ENCODE assay signal across 8 cellular contexts in genomic region chr11:19240420-19241259, GRCh38. TPM values are rescaled to one million over a fixed set of nuclear protein-coding genes. Genes with fewer than 3 reads are reported as not detected.
A peak's percentile ranks its signal among the peaks of the same experiment; 100 is the strongest.
DNase-seq lines count a peak whose midpoint lies in the region; ATAC-seq, FAIRE-seq and TF ChIP-seq lines count a peak whose summit lies in the region.

E2F8 (minus strand) TSS chr11:19240945; CDS start chr11:19240121, 824 bp downstream.

- TF ChIP-seq EP300 in H1 (IDR thresholded peaks at IDR 0.05; ENCODE audit: borderline replicate concordance in 1 of 2, low read depth in 2 of 2, low read length in 2 of 2): no peak

- H3K4me3 ChIP-seq in H1 (ENCODE audit: extremely low read depth in 1 of 4, insufficient read depth in 2 of 4, low read depth in 3 of 4, low read length in 4 of 4) (peak within 1 kb of the TSS; percentile 74 to 88 (median 80)), mesendoderm (ENCODE audit: low read length) (peak within 1 kb of the TSS; percentile 91)

- no peak within 1 kb of the TSS for H2BK120ac ChIP-seq in H1 (replicated peaks; ENCODE audit: low read depth, low read length)
- no peak within 1 kb of the TSS for H2BK120ac ChIP-seq in mesendoderm (ENCODE audit: low read depth, low read length)

- CTCF ChIA-PET in H1 (lab: Charles Lee; ENCODE audit: partially characterized antibody): interaction anchor here (0.6 kb wide), 1 partner anchor 20 kb away, joined by 3 read pairs; no protein-coding TSS in a partner anchor

- no peak for TF ChIP-seq CTCF in H1 (IDR thresholded peaks at IDR 0.05; ENCODE audit: control extremely low read depth in 1 of 3, insufficient read depth in 1 of 3, low read depth in 1 of 3, low read length in 3 of 3)

- H3K9me3 ChIP-seq in H1 (ENCODE audit: insufficient read depth in 2 of 2, low read depth in 1 of 2, low read length in 1 of 2): no peaks in the 10 kb centered on the region

- FAIRE-seq in H1 (lab: Jason Lieb, UNC): no peak

- TF ChIP-seq RAD21 in H1 (IDR thresholded peaks at IDR 0.05 in 1 of 2, conservative IDR thresholded peaks at IDR 0.05 in 1 of 2; ENCODE audit: low read depth in 2 of 2, low read length in 2 of 2): no peak

- H3K23me2 ChIP-seq in H1 (ENCODE audit: low read depth, low read length): peaks cover 13% of the 10 kb centered on the region

- peak; percentile 96 for DNase-seq in COLO668 (lab: John Stamatoyannopoulos, UW; ENCODE audit: unreplicated experiment)
- DNase-seq in HT1080 (ENCODE audit: low read depth): peak; percentile 95
- peak; percentile 94 to 95 for DNase-seq in NOMO-1 (lab: John Stamatoyannopoulos, UW; ENCODE audit: unreplicated experiment in 2 of 2)
- DNase-seq in activated CD8-positive, alpha-beta memory T cell treated with anti-CD3 and anti-CD28 coated beads for 24 hours: peak; percentile 92
- DNase-seq in H1 (ENCODE audit: low read depth in 1 of 2, low spot score in 2 of 2): peak; percentile 80 to 96
- peak; percentile 99 for DNase-seq in mesendoderm
- peak; percentile 67 for DNase-seq in stimulated activated CD8-positive, alpha-beta memory T cell treated with anti-CD3 and anti-CD28 coated beads, Interleukin-12 subunit alpha, Interleukin-12 subunit beta, amount 100 ng/mL, for 4 hours (ENCODE audit: low read depth)

- peak within 1 kb of the TSS; percentile 43 for H3K56ac ChIP-seq in H1 (replicated peaks; ENCODE audit: insufficient read length, low read depth, low read length)
- H3K56ac ChIP-seq in mesendoderm (ENCODE audit: low read length): peak within 1 kb of the TSS; percentile 94

- H3K18ac ChIP-seq in H1 (ENCODE audit: extremely low read depth, low read length): peak within 1 kb of the TSS; percentile 91
- peak within 1 kb of the TSS; percentile 86 for H3K18ac ChIP-seq in mesendoderm (ENCODE audit: low read length)

- peak within 1 kb of the TSS; percentile 65; the same call in 1 of the 2 replicates for H3K27ac ChIP-seq in H1 (ENCODE audit: low read depth, low read length)
- peak within 1 kb of the TSS; percentile 63 for H3K27ac ChIP-seq in mesendoderm (ENCODE audit: low read depth, low read length)

- peak in 1 of 2 experiments; percentile 33; a peak in 1 of 3 replicates for TF ChIP-seq POLR2A in H1 (IDR thresholded peaks at IDR 0.05; ENCODE audit: control extremely low read depth in 1 of 2, low read depth in 2 of 2, low read length in 2 of 2)

- peaks cover 0 to 2% of the 10 kb centered on the region in 2 experiments for H4K20me1 ChIP-seq in H1 (replicated peaks in 1 of 2; ENCODE audit: control insufficient read depth in 1 of 2, insufficient read depth in 2 of 2, low read length in 2 of 2)

- ATAC-seq in GM21367 (IDR thresholded peaks at IDR 0.05; ENCODE audit: unreplicated experiment): peak; percentile 86

- H3K23ac ChIP-seq in H1 (ENCODE audit: insufficient read length) (no peak within 1 kb of the TSS), mesendoderm (ENCODE audit: low read length) (no peak within 1 kb of the TSS)

- no peak within 1 kb of the TSS for H2BK12ac ChIP-seq in H1 (ENCODE audit: low read depth, low read length)

- peak within 1 kb of the TSS; percentile 94 to 100 for H3K4me2 ChIP-seq in H1 (ENCODE audit: insufficient read depth in 1 of 2, low read depth in 2 of 2, low read length in 2 of 2)
- peak within 1 kb of the TSS; percentile 97 for H3K4me2 ChIP-seq in mesendoderm (ENCODE audit: low read length)

- H3K79me2 ChIP-seq in H1 (ENCODE audit: control insufficient read depth in 1 of 2, insufficient read depth in 2 of 2, low read length in 2 of 2) (no peaks in the 10 kb centered on the region), mesendoderm (ENCODE audit: control insufficient read depth, insufficient read depth, low read length) (peaks cover 2% of the 10 kb centered on the region)

- H4K5ac ChIP-seq in H1 (ENCODE audit: insufficient read length, low read depth, low read length) (no peak within 1 kb of the TSS), mesendoderm (ENCODE audit: low read length) (no peak within 1 kb of the TSS)

- H2BK5ac ChIP-seq in H1 (ENCODE audit: low read depth, low read length) (no peak within 1 kb of the TSS), mesendoderm (ENCODE audit: low read length) (peak within 1 kb of the TSS; percentile 75)

- 3% methylated on average over 36 of the region's 59 CpGs; no CpG with 5 or more reads in 1 of the 2 experiments for WGBS in H1 (ENCODE audit: extremely low coverage in 1 of 2, insufficient coverage in 1 of 2, insufficient read length in 1 of 2, insufficient replicate concordance in 2 of 2, low coverage in 1 of 2, low lambda C conversion rate in 2 of 2, missing lambda C conversion rate in 1 of 2), 2 experiments
- no CpG with 5 or more reads among the region's 59 CpGs for WGBS in mesendoderm (ENCODE audit: extremely low coverage, insufficient coverage, low lambda C conversion rate)

- POLR2A ChIA-PET in H1 (lab: Charles Lee; ENCODE audit: partially characterized antibody): interaction anchor here (0.8 to 1.4 kb wide), 7 partner anchors 13 to 169 kb away, joined by 3 to 4 read pairs (median 3); no protein-coding TSS in a partner anchor

- H3K4ac ChIP-seq in H1 (replicated peaks; ENCODE audit: insufficient read length, low read depth, low read length) (no peak within 1 kb of the TSS), mesendoderm (ENCODE audit: low read depth, low read length) (peak within 1 kb of the TSS; percentile 94)

- H3K79me1 ChIP-seq in H1 (ENCODE audit: low read depth, low read length) (no peaks in the 10 kb centered on the region), mesendoderm (ENCODE audit: low read length) (peaks cover 2% of the 10 kb centered on the region)

- peak within 1 kb of the TSS; percentile 90 for H2AFZ ChIP-seq in H1 (ENCODE audit: low read length)

- peak within 1 kb of the TSS; percentile 62 to 94 (median 72) for H3K9ac ChIP-seq in H1 (replicated peaks in 1 of 4; ENCODE audit: extremely low read depth in 1 of 4, low read depth in 3 of 4, low read length in 3 of 4)
- H3K9ac ChIP-seq in mesendoderm (ENCODE audit: low read length): peak within 1 kb of the TSS; percentile 91

- H4K91ac ChIP-seq in H1 (replicated peaks; ENCODE audit: insufficient read length, low read length): no peak within 1 kb of the TSS

- H3K14ac ChIP-seq in H1 (ENCODE audit: insufficient read length): no peak within 1 kb of the TSS

- peaks cover 9 to 28% (median 20%) of the 10 kb centered on the region in 4 experiments for H3K27me3 ChIP-seq in H1 (replicated peaks in 1 of 4; ENCODE audit: control insufficient read depth in 3 of 4, extremely low read depth in 1 of 4, insufficient read depth in 3 of 4, low read length in 3 of 4)
- H3K27me3 ChIP-seq in mesendoderm (ENCODE audit: insufficient read depth, low read length, poor library complexity): peaks cover 3% of the 10 kb centered on the region

- H3K36me3 ChIP-seq in H1 (ENCODE audit: control insufficient read depth in 2 of 4, insufficient read depth in 4 of 4, low read length in 3 of 4): peaks cover 0 to 10% (median 8%) of the 10 kb centered on the region in 4 experiments; a peak in 4 of 8 replicates
- peaks cover 5% of the 10 kb centered on the region for H3K36me3 ChIP-seq in mesendoderm (ENCODE audit: control insufficient read depth, insufficient read depth, low read length)

- H3K4me1 ChIP-seq in H1 (replicated peaks in 1 of 4; ENCODE audit: control insufficient read depth in 3 of 4, insufficient read depth in 4 of 4, low read length in 3 of 4): peaks cover 0 to 7% (median 3%) of the 10 kb centered on the region in 4 experiments; a peak in 3 of 7 replicates
- no peaks in the 10 kb centered on the region for H3K4me1 ChIP-seq in mesendoderm (ENCODE audit: control insufficient read depth, low read depth, low read length)

- H2AK5ac ChIP-seq in H1 (ENCODE audit: low read depth, low read length): no peak within 1 kb of the TSS
- no peak within 1 kb of the TSS for H2AK5ac ChIP-seq in mesendoderm (ENCODE audit: low read length)

- peak within 1 kb of the TSS; percentile 81; the same call in 1 of the 2 replicates for H2BK15ac ChIP-seq in H1 (ENCODE audit: low read length)
- no peak within 1 kb of the TSS for H2BK15ac ChIP-seq in mesendoderm (replicated peaks; ENCODE audit: low read depth)

- no peak within 1 kb of the TSS for H4K8ac ChIP-seq in H1 (ENCODE audit: extremely low read depth, insufficient read depth, low read length)
- no peak within 1 kb of the TSS for H4K8ac ChIP-seq in mesendoderm (ENCODE audit: low read depth, low read length)

- no peak within 1 kb of the TSS for H2BK20ac ChIP-seq in H1 (ENCODE audit: low read length)

TF ChIP-seq in H1, 55 proteins besides CTCF, POLR2A, EP300 and RAD21 (continues in another document):
- peak; percentile 54 to 85; a peak in 2 of 4 replicates for TF ChIP-seq SIN3A (conservative IDR thresholded peaks at IDR 0.05 in 1 of 2, IDR thresholded peaks at IDR 0.05 in 1 of 2; ENCODE audit: low read depth in 1 of 2, low read length in 2 of 2)
- no peak for TF ChIP-seq NRF1 (IDR thresholded peaks at IDR 0.05; ENCODE audit: low read depth, low read length)
- peak; percentile 78 for TF ChIP-seq MAX (IDR thresholded peaks at IDR 0.05)
- peak; percentile 58 for TF ChIP-seq SAP30 (IDR thresholded peaks at IDR 0.05; ENCODE audit: insufficient read depth, insufficient replicate concordance, low read length)
- TF ChIP-seq GABPA (IDR thresholded peaks at IDR 0.05; ENCODE audit: borderline replicate concordance, insufficient read depth, low read length): no peak
- TF ChIP-seq RBBP5 (IDR thresholded peaks at IDR 0.05; ENCODE audit: borderline replicate concordance, low read depth, low read length): peak; percentile 36; the same call in 1 of the 2 replicates
- no peak for TF ChIP-seq RFX5 (IDR thresholded peaks at IDR 0.05; ENCODE audit: borderline replicate concordance, low read depth, low read length)
- TF ChIP-seq CREB1 (IDR thresholded peaks at IDR 0.05): no peak
- no peak for TF ChIP-seq JUND (IDR thresholded peaks at IDR 0.05; ENCODE audit: low read length)

RNA-seq across cellular contexts. Expression of gene E2F8, which starts in this region (rescaled TPM):
- 2.7 and 5.2 TPM in 2 replicates for total RNA-seq in HT1080 (2014; rRNA removed; shearing (Covaris generic))
- 4.6 and 5.5 TPM in 2 replicates for polyA plus RNA-seq in HT1080 (2015; cell fraction: cytosol; rRNA removed)
- 5.4 and 7.8 TPM in 2 replicates for polyA plus RNA-seq in HT1080 (2015; cell fraction: nucleus; rRNA removed)
- total RNA-seq in H1 (2021; fragmentation: NEBNext Ultra II Directional; extraction: Animal tissue kit (Norgen Biotek cat#: 25700)): 11.4 and 11.5 TPM in 2 replicates
- 3.8 and 5.4 TPM in 2 replicates for polyA plus RNA-seq in H1 (2011; rRNA removed)
- 4.3 TPM for polyA plus RNA-seq in H1 (2011; cell fraction: cytosol; rRNA removed)
- 7.9 TPM for polyA plus RNA-seq in H1 (2011; cell fraction: nucleus; rRNA removed)
- 5.0 to 9.1 TPM (median 6.0 TPM) in 4 replicates for polyA plus RNA-seq in H1 (2012, experiment 1 of 2)
- 0.60 TPM for polyA plus RNA-seq in H1 (2012, experiment 2 of 2)
- 6.8 TPM for polyA plus RNA-seq in H1 (2013, experiment 1 of 2)
- polyA plus RNA-seq in H1 (2013, experiment 2 of 2): 6.8 TPM
- polyA minus RNA-seq in H1 (2011; rRNA and poly(A)+ RNA removed): 4.1 and 5.9 TPM in 2 replicates
- polyA minus RNA-seq in H1 (2011; cell fraction: cytosol; rRNA and poly(A)+ RNA removed): 2.2 TPM
- polyA minus RNA-seq in H1 (2011; cell fraction: nucleus; rRNA and poly(A)+ RNA removed): 15.6 TPM
- 12.0 TPM for polyA plus RNA-seq in mesendoderm (2013, experiment 1 of 2)
- polyA plus RNA-seq in mesendoderm (2013, experiment 2 of 2): 12.9 TPM

Comparison
In these comparisons a context has a peak if more than half of its experiments do, and no peak if none do; other contexts are left out.
1. Peak in every context shown above with its lines: DNase-seq, ATAC-seq, H3K4me3 ChIP-seq and H3K27ac ChIP-seq.